8 cellular contexts compared by ENCODE assay signal in genomic region chr3:47443611-47443995, GRCh38. TPM values are rescaled to one million over a fixed set of nuclear protein-coding genes. Genes with fewer than 3 reads are reported as not detected.
A peak's percentile ranks its signal among the peaks of the same experiment; 100 is the strongest.
DNase-seq lines count a peak whose midpoint lies in the region; ATAC-seq and TF ChIP-seq lines count a peak whose summit lies in the region.

No MANE protein-coding gene starts in this region.

- peak; percentile 61 for DNase-seq in SW480 (ENCODE audit: low spot score)
- no peak for DNase-seq in Right ventricle myocardium superior
- no peak for DNase-seq in stimulated activated CD4-positive, alpha-beta T cell treated with anti-CD3 and anti-CD28 coated beads, Interleukin-4, amount 100 ng/mL, for 1 hour
- no peak for DNase-seq in NCI-H2171 treated with DMSO at 0.1 percent for 48 hours (lab: John Stamatoyannopoulos, UW)
- no peak for DNase-seq in activated gamma-delta T cell treated with Interleukin-2 at 50 U/mL for 16 hours
- no peak for DNase-seq in NCI-H2107 (lab: John Stamatoyannopoulos, UW)

- no peak overlapping the region for H3K9ac ChIP-seq in BLaER1
- H3K9ac ChIP-seq in parathyroid adenoma, result no peak overlapping the region

- H4K20me1 ChIP-seq in BLaER1, result peaks cover 75% of the 10 kb centered on the region

- intact Hi-C loops in Right ventricle myocardium superior (cut with DNase I), result no loop called here

- H3K9me3 ChIP-seq in BLaER1 (peaks cover 34% of the 10 kb centered on the region), parathyroid adenoma (ENCODE audit: control insufficient read depth, low read length) (no peaks in the 10 kb centered on the region)

- ATAC-seq in Right ventricle myocardium superior (ENCODE audit: poor library complexity), result peak; percentile 27

- H3K4me2 ChIP-seq in BLaER1, result no peak overlapping the region
- no peak overlapping the region for H3K4me2 ChIP-seq in parathyroid adenoma (ENCODE audit: low read length)

- H3K79me2 ChIP-seq in parathyroid adenoma, result peaks cover 27% of the 10 kb centered on the region

- H3K36me3 ChIP-seq in BLaER1 (peaks cover 75% of the 10 kb centered on the region), parathyroid adenoma (ENCODE audit: control insufficient read depth, insufficient read depth, low read length) (no peaks in the 10 kb centered on the region)

- H3K27me3 ChIP-seq in BLaER1, result no peaks in the 10 kb centered on the region
- H3K27me3 ChIP-seq in parathyroid adenoma (ENCODE audit: control insufficient read depth, insufficient read depth, low read length), result no peaks in the 10 kb centered on the region

- no peak overlapping the region for H2AFZ ChIP-seq in parathyroid adenoma

- H3K4me3 ChIP-seq in BLaER1, result no peak overlapping the region
- no peak overlapping the region for H3K4me3 ChIP-seq in parathyroid adenoma (ENCODE audit: low read depth, low read length)

- H3K27ac ChIP-seq in BLaER1 (peak overlapping the region; percentile 35; the same call in 1 of the 2 replicates), parathyroid adenoma (peak overlapping the region; percentile 5)

- H3K4me1 ChIP-seq in BLaER1 (peaks cover 6% of the 10 kb centered on the region; the same call in 1 of the 2 replicates), parathyroid adenoma (peaks cover 8% of the 10 kb centered on the region)

- TF ChIP-seq CTCF in parathyroid adenoma (IDR thresholded peaks at IDR 0.05), result no peak

RNA-seq across cellular contexts. Expression of gene SCAP, which starts 32.1 kb away (rescaled TPM):
- total RNA-seq in Right ventricle myocardium superior, result 39.7 TPM
